In genomic region chr11:130180491-130180890, GRCh38 we compare ENCODE assay signal across 9 cellular contexts. TPM values are rescaled to one million over a fixed set of nuclear protein-coding genes. Genes with fewer than 3 reads are reported as not detected.
A peak's percentile ranks its signal among the peaks of the same experiment; 100 is the strongest.
DNase-seq lines count a peak whose midpoint lies in the region; ATAC-seq and TF ChIP-seq lines count a peak whose summit lies in the region.
"Had no signal": no experiment of that assay in that cellular context is flagged by ENCODE, and none has a peak within 500 bp of the region (broad histone marks: within the 10 kb centered on the region; RNA-seq: fewer than 3 reads in every experiment).

No MANE protein-coding gene starts in this region.

- H3K4me1 Mint-ChIP-seq in Calu3 (ENCODE audit: low read depth, unreplicated experiment) (peaks cover 42% of the 10 kb centered on the region), memory B cell (peaks cover 52% of the 10 kb centered on the region)
- no peaks in the 10 kb centered on the region for H3K4me1 Mint-ChIP-seq in activated T-helper 1 cell treated with anti-CD3 and anti-CD28 coated beads, Interleukin-12 subunit alpha, Interleukin-12 subunit beta, Interleukin-2, Interleukin-4 antibody, amounts not matched to agents 30 ng/mL and 10 ng/mL and 1 ng/mL, durations not matched to agents 14 hours and 24 hours and 36 hours (ENCODE audit: low read depth)
- H3K4me1 Mint-ChIP-seq in activated naive CD4-positive, alpha-beta T cell treated with anti-CD3 and anti-CD28 coated beads, Interleukin-2, amount 10 ng/mL, durations not matched to agents 7 days and 5 days = no peaks in the 10 kb centered on the region

- H3K4me3 Mint-ChIP-seq in Calu3 (ENCODE audit: low read depth, unreplicated experiment) = no peak overlapping the region
- H3K4me3 Mint-ChIP-seq in memory B cell = peak overlapping the region; percentile 73
- H3K4me3 Mint-ChIP-seq in activated T-helper 1 cell treated with anti-CD3 and anti-CD28 coated beads, Interleukin-12 subunit alpha, Interleukin-12 subunit beta, Interleukin-2, Interleukin-4 antibody, amounts not matched to agents 30 ng/mL and 10 ng/mL and 1 ng/mL, durations not matched to agents 14 hours and 24 hours and 36 hours = no peak overlapping the region
- no peak overlapping the region for H3K4me3 Mint-ChIP-seq in activated naive CD4-positive, alpha-beta T cell treated with anti-CD3 and anti-CD28 coated beads, Interleukin-2, amount 10 ng/mL, durations not matched to agents 7 days and 5 days

- intact Hi-C loops in Calu3 (cut with micrococcal nuclease; ENCODE audit: unreplicated experiment) = loop anchor here (2.0 kb wide), 2 partner anchors 18 to 34 kb away; no protein-coding TSS in a partner anchor
- intact Hi-C loops in activated T-helper 1 cell treated with anti-CD3 and anti-CD28 coated beads, Interleukin-12 subunit alpha, Interleukin-12 subunit beta, Interleukin-2, Interleukin-4 antibody, amounts not matched to agents 30 ng/mL and 10 ng/mL and 1 ng/mL, durations not matched to agents 14 hours and 24 hours and 36 hours (cut with micrococcal nuclease) = no loop called here

- ATAC-seq in HG03039 (IDR thresholded peaks at IDR 0.05; ENCODE audit: unreplicated experiment) (peak; percentile 69), memory B cell (ENCODE audit: low read depth) (peak; percentile 4), GM21526 (IDR thresholded peaks at IDR 0.05; ENCODE audit: low FRiP score, unreplicated experiment) (no peak)

- H3K27me3 Mint-ChIP-seq in Calu3 (ENCODE audit: unreplicated experiment) (no peaks in the 10 kb centered on the region), memory B cell (no peaks in the 10 kb centered on the region)
- peaks cover 2% of the 10 kb centered on the region for H3K27me3 Mint-ChIP-seq in activated T-helper 1 cell treated with anti-CD3 and anti-CD28 coated beads, Interleukin-12 subunit alpha, Interleukin-12 subunit beta, Interleukin-2, Interleukin-4 antibody, amounts not matched to agents 30 ng/mL and 10 ng/mL and 1 ng/mL, durations not matched to agents 14 hours and 24 hours and 36 hours (ENCODE audit: insufficient read depth)
- peaks cover 15% of the 10 kb centered on the region for H3K27me3 Mint-ChIP-seq in activated naive CD4-positive, alpha-beta T cell treated with anti-CD3 and anti-CD28 coated beads, Interleukin-2, amount 10 ng/mL, durations not matched to agents 7 days and 5 days
- H3K27me3 Mint-ChIP-seq: brain had no signal

- no peak for TF ChIP-seq CTCF in Calu3 (IDR thresholded peaks at IDR 0.05; ENCODE audit: unreplicated experiment)

- H3K27ac Mint-ChIP-seq in Calu3 (ENCODE audit: unreplicated experiment) (peak overlapping the region; percentile 66), memory B cell (peak overlapping the region; percentile 96)
- no peak overlapping the region for H3K27ac Mint-ChIP-seq in activated T-helper 1 cell treated with anti-CD3 and anti-CD28 coated beads, Interleukin-12 subunit alpha, Interleukin-12 subunit beta, Interleukin-2, Interleukin-4 antibody, amounts not matched to agents 30 ng/mL and 10 ng/mL and 1 ng/mL, durations not matched to agents 14 hours and 24 hours and 36 hours
- no peak overlapping the region for H3K27ac Mint-ChIP-seq in activated naive CD4-positive, alpha-beta T cell treated with anti-CD3 and anti-CD28 coated beads, Interleukin-2, amount 10 ng/mL, durations not matched to agents 7 days and 5 days

- CTCF ChIA-PET in Calu3 (lab: Charles Lee) = interaction anchor here (0.8 kb wide), 1 partner anchor 34 kb away, joined by 3 read pairs; no protein-coding TSS in a partner anchor
- CTCF ChIA-PET in activated naive CD4-positive, alpha-beta T cell treated with anti-CD3 and anti-CD28 coated beads, Interleukin-2, amount 10 ng/mL, durations not matched to agents 7 days and 5 days (lab: Charles Lee) = no interaction called here

- no peaks in the 10 kb centered on the region for H3K9me3 Mint-ChIP-seq in Calu3 (ENCODE audit: low read depth, unreplicated experiment)
- H3K9me3 Mint-ChIP-seq in memory B cell = no peaks in the 10 kb centered on the region
- no peaks in the 10 kb centered on the region for H3K9me3 Mint-ChIP-seq in activated T-helper 1 cell treated with anti-CD3 and anti-CD28 coated beads, Interleukin-12 subunit alpha, Interleukin-12 subunit beta, Interleukin-2, Interleukin-4 antibody, amounts not matched to agents 30 ng/mL and 10 ng/mL and 1 ng/mL, durations not matched to agents 14 hours and 24 hours and 36 hours
- H3K9me3 Mint-ChIP-seq in activated naive CD4-positive, alpha-beta T cell treated with anti-CD3 and anti-CD28 coated beads, Interleukin-2, amount 10 ng/mL, durations not matched to agents 7 days and 5 days = peaks cover 2% of the 10 kb centered on the region

- H3K36me3 Mint-ChIP-seq in Calu3 (ENCODE audit: insufficient read depth, unreplicated experiment) (peaks cover 3% of the 10 kb centered on the region), memory B cell (peaks cover 8% of the 10 kb centered on the region)
- H3K36me3 Mint-ChIP-seq in activated T-helper 1 cell treated with anti-CD3 and anti-CD28 coated beads, Interleukin-12 subunit alpha, Interleukin-12 subunit beta, Interleukin-2, Interleukin-4 antibody, amounts not matched to agents 30 ng/mL and 10 ng/mL and 1 ng/mL, durations not matched to agents 14 hours and 24 hours and 36 hours (ENCODE audit: low read depth) = no peaks in the 10 kb centered on the region
- no peaks in the 10 kb centered on the region for H3K36me3 Mint-ChIP-seq in activated naive CD4-positive, alpha-beta T cell treated with anti-CD3 and anti-CD28 coated beads, Interleukin-2, amount 10 ng/mL, durations not matched to agents 7 days and 5 days
- H3K36me3 Mint-ChIP-seq: brain had no signal

- BruUV-seq in Calu3 (replicated peaks; lab: Mats Ljungman, UMichigan) = no TSS peak

- no peak for DNase-seq in Calu3
- DNase-seq in amniotic epithelial cell (ENCODE audit: low read depth) = peak; percentile 32
- no peak for DNase-seq in memory B cell (ENCODE audit: low spot score in 2 of 2)
- no peak for DNase-seq in stimulated activated CD4-positive, alpha-beta T cell treated with anti-CD3 and anti-CD28 coated beads, Interleukin-2, amount 100 ng/mL, for 24 hours
- DNase-seq in activated T-helper 1 cell treated with anti-CD3 and anti-CD28 coated beads, Interleukin-12 subunit alpha, Interleukin-12 subunit beta, Interleukin-2, Interleukin-4 antibody, amounts not matched to agents 30 ng/mL and 10 ng/mL and 1 ng/mL, durations not matched to agents 14 hours and 24 hours and 36 hours (ENCODE audit: low spot score) = no peak
- DNase-seq in activated naive CD4-positive, alpha-beta T cell treated with anti-CD3 and anti-CD28 coated beads, Interleukin-2, amount 10 ng/mL, durations not matched to agents 7 days and 5 days = no peak

RNA-seq across cellular contexts. Expression of gene ST14, which starts 20.9 kb away (rescaled TPM):
- 153 and 174 TPM in 2 replicates for total RNA-seq in Calu3 (2022)
- total RNA-seq in activated T-helper 1 cell treated with anti-CD3 and anti-CD28 coated beads, Interleukin-12 subunit alpha, Interleukin-12 subunit beta, Interleukin-2, Interleukin-4 antibody, amounts not matched to agents 30 ng/mL and 10 ng/mL and 1 ng/mL, durations not matched to agents 14 hours and 24 hours and 36 hours = not detected in 2 replicates

Comparison
In these comparisons a context has a peak if more than half of its experiments do, and no peak if none do; other contexts are left out.
1. H3K27ac Mint-ChIP-seq: peak in Calu3 (single experiment) and memory B cell (single experiment); none in activated T-helper 1 cell treated with anti-CD3 and anti-CD28 coated beads, Interleukin-12 subunit alpha, Interleukin-12 subunit beta, Interleukin-2, Interleukin-4 antibody, amounts not matched to agents 30 ng/mL and 10 ng/mL and 1 ng/mL, durations not matched to agents 14 hours and 24 hours and 36 hours (single experiment) and activated naive CD4-positive, alpha-beta T cell treated with anti-CD3 and anti-CD28 coated beads, Interleukin-2, amount 10 ng/mL, durations not matched to agents 7 days and 5 days (single experiment).
2. RNA of gene ST14, which starts 20.9 kb away (total RNA-seq): 153 to 174 TPM in Calu3; not detected in activated T-helper 1 cell treated with anti-CD3 and anti-CD28 coated beads, Interleukin-12 subunit alpha, Interleukin-12 subunit beta, Interleukin-2, Interleukin-4 antibody, amounts not matched to agents 30 ng/mL and 10 ng/mL and 1 ng/mL, durations not matched to agents 14 hours and 24 hours and 36 hours; every median in the first group is over 100 times any median in the second.